5 cellular contexts compared by ENCODE assay signal in genomic region chr21:15031362-15031761, GRCh38. TPM values are rescaled to one million over a fixed set of nuclear protein-coding genes. Genes with fewer than 3 reads are reported as not detected.
DNase-seq lines count a peak whose midpoint lies in the region; ATAC-seq, FAIRE-seq and TF ChIP-seq lines count a peak whose summit lies in the region.
"Not testable (repeated sequence)": the region's sequence is repeated elsewhere in the genome, so short reads cannot be mapped to it uniquely, and the experiment has no call there.

No MANE protein-coding gene starts in this region.

- not testable (repeated sequence) for H3K27me3 Mint-ChIP-seq in astrocyte (ENCODE audit: low read depth, unreplicated experiment)

- H3K4me2 ChIP-seq in GM23248 (ENCODE audit: unreplicated experiment); astrocyte (ENCODE audit: low read length); osteoblast (ENCODE audit: insufficient read depth, low read length): not testable (repeated sequence)

- peaks cover 19% of the 10 kb centered on the region for H3K36me3 Mint-ChIP-seq in astrocyte (ENCODE audit: low read depth, unreplicated experiment)
- H3K36me3 Mint-ChIP-seq in stimulated activated effector memory CD8-positive, alpha-beta T cell treated with anti-CD3 and anti-CD28 coated beads, Interleukin-12 subunit alpha, Interleukin-12 subunit beta, amount 100 ng/mL, for 72 hours = not testable (repeated sequence)

- H3K4me3 Mint-ChIP-seq in astrocyte (ENCODE audit: unreplicated experiment); stimulated activated effector memory CD8-positive, alpha-beta T cell treated with anti-CD3 and anti-CD28 coated beads, Interleukin-12 subunit alpha, Interleukin-12 subunit beta, amount 100 ng/mL, for 72 hours: not testable (repeated sequence)

- peaks cover 89% of the 10 kb centered on the region for H3K79me2 ChIP-seq in GM23248 (ENCODE audit: insufficient read depth)
- H3K79me2 ChIP-seq in astrocyte (ENCODE audit: insufficient read depth, low read length) = peaks cover 87% of the 10 kb centered on the region
- peaks cover 74% of the 10 kb centered on the region for H3K79me2 ChIP-seq in osteoblast (ENCODE audit: insufficient read depth, low read length)

- WGBS in GM23248 (ENCODE audit: low coverage in 1 of 2, low lambda C conversion rate in 2 of 2, missing lambda C conversion rate in 2 of 2), 2 experiments = 90 to 100% methylated on average over 2 to 14 of the region's 14 CpGs

- H3K4me3 ChIP-seq in GM23248; astrocyte (ENCODE audit: insufficient read depth, low read depth, low read length); fibroblast of mammary gland (ENCODE audit: control insufficient read depth, low read depth, low read length); osteoblast (ENCODE audit: insufficient read depth, low read length): not testable (repeated sequence)

- H3K27me3 ChIP-seq in GM23248 (replicated peaks; ENCODE audit: insufficient read depth); astrocyte (ENCODE audit: insufficient read depth, low read length); osteoblast (ENCODE audit: insufficient read depth, low read length): not testable (repeated sequence)

- H4K20me1 ChIP-seq in GM23248 (ENCODE audit: insufficient read depth); osteoblast (ENCODE audit: insufficient read depth, low read length): not testable (repeated sequence)
- peaks cover 64% of the 10 kb centered on the region for H4K20me1 ChIP-seq in astrocyte (ENCODE audit: insufficient read depth, low read length)

- not testable (repeated sequence) for FAIRE-seq in astrocyte (lab: Jason Lieb, UNC)

- H3K27ac ChIP-seq in GM23248 (peak overlapping the region; percentile 21; the same call in 1 of the 2 replicates), osteoblast (ENCODE audit: low read depth, low read length) (peak overlapping the region; percentile 59)
- H3K27ac ChIP-seq in astrocyte (ENCODE audit: low read depth, low read length) = not testable (repeated sequence)

- not testable (repeated sequence) for H3K27ac Mint-ChIP-seq in astrocyte (ENCODE audit: unreplicated experiment)
- H3K27ac Mint-ChIP-seq in stimulated activated effector memory CD8-positive, alpha-beta T cell treated with anti-CD3 and anti-CD28 coated beads, Interleukin-12 subunit alpha, Interleukin-12 subunit beta, amount 100 ng/mL, for 72 hours = peak overlapping the region; percentile 27

- ATAC-seq in stimulated activated effector memory CD8-positive, alpha-beta T cell treated with anti-CD3 and anti-CD28 coated beads, Interleukin-12 subunit alpha, Interleukin-12 subunit beta, amount 100 ng/mL, for 72 hours = not testable (repeated sequence)

- H3K9ac ChIP-seq in GM23248; astrocyte (ENCODE audit: low read length): not testable (repeated sequence)

- not testable (repeated sequence) for H3K9me3 Mint-ChIP-seq in astrocyte (ENCODE audit: unreplicated experiment); stimulated activated effector memory CD8-positive, alpha-beta T cell treated with anti-CD3 and anti-CD28 coated beads, Interleukin-12 subunit alpha, Interleukin-12 subunit beta, amount 100 ng/mL, for 72 hours

- H3K36me3 ChIP-seq in GM23248 (ENCODE audit: low read depth); astrocyte (ENCODE audit: insufficient read depth, low read length); osteoblast (ENCODE audit: insufficient read depth, low read length): not testable (repeated sequence)

- H3K4me1 ChIP-seq in GM23248 (ENCODE audit: insufficient read depth) = peaks cover 24% of the 10 kb centered on the region
- H3K4me1 ChIP-seq in astrocyte (ENCODE audit: insufficient read depth, low read length) = peaks cover 13% of the 10 kb centered on the region
- H3K4me1 ChIP-seq in osteoblast (ENCODE audit: insufficient read depth, low read length) = peaks cover 13% of the 10 kb centered on the region

- TF ChIP-seq CTCF in astrocyte (IDR thresholded peaks at IDR 0.05; ENCODE audit: insufficient read depth, low read depth, low read length); fibroblast of mammary gland (conservative IDR thresholded peaks at IDR 0.05; ENCODE audit: control insufficient read depth, insufficient read depth, low read depth, low read length); osteoblast (IDR thresholded peaks at IDR 0.05; ENCODE audit: extremely low read depth, low read depth, low read length): not testable (repeated sequence)

- in situ Hi-C loops in GM23248 (cut with MboI) = not testable (repeated sequence)

- peaks cover 19% of the 10 kb centered on the region for H3K4me1 Mint-ChIP-seq in astrocyte (ENCODE audit: low read depth, unreplicated experiment)
- peaks cover 22% of the 10 kb centered on the region for H3K4me1 Mint-ChIP-seq in stimulated activated effector memory CD8-positive, alpha-beta T cell treated with anti-CD3 and anti-CD28 coated beads, Interleukin-12 subunit alpha, Interleukin-12 subunit beta, amount 100 ng/mL, for 72 hours

- peaks cover 65% of the 10 kb centered on the region for H3F3A ChIP-seq in GM23248 (ENCODE audit: insufficient read depth)

- H3K9me2 ChIP-seq in GM23248 (ENCODE audit: insufficient read depth) = not testable (repeated sequence)

- not testable (repeated sequence) for H2AFZ ChIP-seq in GM23248; astrocyte (ENCODE audit: low read depth, low read length); osteoblast (ENCODE audit: low read length)

- DNase-seq in GM23248; osteoblast (ENCODE audit: insufficient read length, low spot score, missing footprints); stimulated activated effector memory CD8-positive, alpha-beta T cell treated with anti-CD3 and anti-CD28 coated beads, Interleukin-12 subunit alpha, Interleukin-12 subunit beta, amount 100 ng/mL, for 72 hours (ENCODE audit: low spot score in 2 of 2): not testable (repeated sequence)
- DNase-seq in astrocyte (ENCODE audit: low read depth) (peak; percentile 61), fibroblast of mammary gland (ENCODE audit: low read depth) (peak; percentile 31)

- not testable (repeated sequence) for H3K9me3 ChIP-seq in GM23248 (ENCODE audit: low read depth); astrocyte (ENCODE audit: insufficient read depth, low read depth, low read length); osteoblast (ENCODE audit: low read depth, low read length)

RNA-seq across cellular contexts. Expression of gene NRIP1, which starts 33.4 kb away (rescaled TPM):
- 31.2 and 31.9 TPM in 2 replicates for total RNA-seq in GM23248 (2014; rRNA removed; shearing (Covaris generic))
- 12.5 and 13.1 TPM in 2 replicates for polyA plus RNA-seq in GM23248 (2016; fragmentation: Nextera tagmentation; extraction: Ambion mirVana)
- total RNA-seq in astrocyte (46.7 and 55.5 TPM in 2 replicates), osteoblast (32.1 and 32.6 TPM in 2 replicates)
